In the genomic region with DNA sequence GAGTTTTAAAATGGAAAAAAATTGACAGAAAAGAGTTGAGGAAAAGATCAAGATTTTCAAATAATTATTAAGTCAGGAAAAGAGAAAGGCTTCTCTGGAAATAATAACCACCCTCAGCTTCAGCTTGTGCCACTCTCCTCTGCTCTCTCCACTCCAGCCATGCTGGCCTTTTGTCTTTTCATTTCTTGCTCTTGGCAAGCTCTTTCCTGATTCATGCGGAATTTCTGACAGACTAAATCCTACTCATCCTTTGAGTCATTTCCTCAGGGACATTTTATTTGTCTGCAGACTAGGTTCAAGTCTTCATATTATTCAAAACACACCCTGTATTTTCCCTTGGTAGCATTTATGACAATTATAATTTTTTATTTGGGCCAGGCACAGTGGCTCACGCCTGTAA, we compare ENCODE assay signal across 13 cellular contexts. TPM values are rescaled to one million over a fixed set of nuclear protein-coding genes. Genes with fewer than 3 reads are reported as not detected.
DNase-seq lines count a peak whose midpoint lies in the region; ATAC-seq, FAIRE-seq and TF ChIP-seq lines count a peak whose summit lies in the region.
"Had no signal": no experiment of that assay in that cellular context is flagged by ENCODE, and none has a peak within 500 bp of the region (broad histone marks: within the 10 kb centered on the region; RNA-seq: fewer than 3 reads in every experiment).

No MANE protein-coding gene starts in this region.

- H2AFZ ChIP-seq in astrocyte (ENCODE audit: low read depth, low read length), result no peak overlapping the region

- TF ChIP-seq POLR2A in gastroesophageal sphincter (IDR thresholded peaks at IDR 0.05) (no peak), thyroid gland (IDR thresholded peaks at IDR 0.05) (no peak)

- H3K36me3 Mint-ChIP-seq in astrocyte (ENCODE audit: low read depth, unreplicated experiment), result no peaks in the 10 kb centered on the region

- H3K79me2 ChIP-seq in astrocyte (ENCODE audit: insufficient read depth, low read length), result no peaks in the 10 kb centered on the region

- peak overlapping the region; percentile 62 for H3K9ac ChIP-seq in astrocyte (ENCODE audit: low read length)

- TF ChIP-seq EP300 in gastroesophageal sphincter (IDR thresholded peaks at IDR 0.05), result no peak

- intact Hi-C loops in thyroid gland (cut with DNase I), result no loop called here

- FAIRE-seq in astrocyte (lab: Jason Lieb, UNC), result peak; percentile 70
- FAIRE-seq: G401.6 had no signal

- H3K9me3 ChIP-seq in astrocyte (ENCODE audit: insufficient read depth, low read depth, low read length) (no peaks in the 10 kb centered on the region), gastroesophageal sphincter (peaks cover 0 to 23% (median 0%) of the 10 kb centered on the region in 3 donors), thyroid gland (no peaks in the 10 kb centered on the region)

- H3K36me3 ChIP-seq in astrocyte (ENCODE audit: insufficient read depth, low read length) (no peaks in the 10 kb centered on the region), gastroesophageal sphincter (no peaks in the 10 kb centered on the region), thyroid gland (no peaks in the 10 kb centered on the region)
- H3K36me3 ChIP-seq: heart left ventricle, thoracic aorta had no signal

- no peaks in the 10 kb centered on the region for H4K20me1 ChIP-seq in astrocyte (ENCODE audit: insufficient read depth, low read length)

- H3K27me3 ChIP-seq in astrocyte (ENCODE audit: insufficient read depth, low read length), result no peaks in the 10 kb centered on the region
- no peaks in the 10 kb centered on the region for H3K27me3 ChIP-seq in gastroesophageal sphincter
- H3K27me3 ChIP-seq in thyroid gland, result no peaks in the 10 kb centered on the region
- H3K27me3 ChIP-seq: heart left ventricle had no signal

- peak overlapping the region; percentile 87 for H3K27ac Mint-ChIP-seq in astrocyte (ENCODE audit: unreplicated experiment)
- H3K27ac Mint-ChIP-seq: activated CD4-positive, alpha-beta memory T cell treated with anti-CD3 and anti-CD28 coated beads, Interleukin-2, amount 10 ng/mL, durations not matched to agents 7 days and 5 days had no signal

- H3K27me3 Mint-ChIP-seq in astrocyte (ENCODE audit: low read depth, unreplicated experiment), result no peaks in the 10 kb centered on the region

- H3K4me3 ChIP-seq in astrocyte (ENCODE audit: insufficient read depth, low read depth, low read length) (no peak overlapping the region), gastroesophageal sphincter (no peak overlapping the region), thyroid gland (replicated peaks in 1 of 3) (no peak overlapping the region)
- H3K4me3 ChIP-seq: heart left ventricle, thoracic aorta had no signal

- peaks cover 15% of the 10 kb centered on the region for H3K9me3 Mint-ChIP-seq in astrocyte (ENCODE audit: unreplicated experiment)

- H3K4me3 Mint-ChIP-seq in astrocyte (ENCODE audit: unreplicated experiment), result peak overlapping the region; percentile 20
- H3K4me3 Mint-ChIP-seq: activated CD4-positive, alpha-beta memory T cell treated with anti-CD3 and anti-CD28 coated beads, Interleukin-2, amount 10 ng/mL, durations not matched to agents 7 days and 5 days had no signal

- H3K27ac ChIP-seq in astrocyte (ENCODE audit: low read depth, low read length), result peak overlapping the region; percentile 88
- peak overlapping the region in 3 of 4 donors; percentile 48 to 67 (median 58) for H3K27ac ChIP-seq in gastroesophageal sphincter
- H3K27ac ChIP-seq in thyroid gland, result peak overlapping the region in 2 of 3 donors; percentile 6 to 23

- peaks cover 19% of the 10 kb centered on the region for H3K4me1 Mint-ChIP-seq in astrocyte (ENCODE audit: low read depth, unreplicated experiment)
- H3K4me1 Mint-ChIP-seq: activated CD4-positive, alpha-beta memory T cell treated with anti-CD3 and anti-CD28 coated beads, Interleukin-2, amount 10 ng/mL, durations not matched to agents 7 days and 5 days had no signal

- DNase-seq in HS-5 (ENCODE audit: low read depth), result peak; percentile 90
- DNase-seq in astrocyte (ENCODE audit: low read depth), result peak; percentile 92
- no peak for DNase-seq in thyroid gland
- no peak for DNase-seq in activated CD4-positive, alpha-beta T cell treated with anti-CD3 and anti-CD28 coated beads for 48 hours
- DNase-seq in NCI-H2081 treated with DMSO at 0.1 percent for 48 hours (lab: John Stamatoyannopoulos, UW), result no peak
- no peak for DNase-seq in GOT3 (lab: John Stamatoyannopoulos, UW)
- DNase-seq: activated CD4-positive, alpha-beta memory T cell treated with anti-CD3 and anti-CD28 coated beads, Interleukin-2, amount 10 ng/mL, durations not matched to agents 7 days and 5 days; heart left ventricle; NCI-H1930; stimulated activated CD4-positive, alpha-beta T cell treated with anti-CD3 and anti-CD28 coated beads, Interleukin-2, amount 100 ng/mL, for 48 hours had no signal

- TF ChIP-seq CTCF in astrocyte (IDR thresholded peaks at IDR 0.05; ENCODE audit: insufficient read depth, low read depth, low read length) (no peak), gastroesophageal sphincter (IDR thresholded peaks at IDR 0.05) (no peak), thyroid gland (IDR thresholded peaks at IDR 0.05) (no peak)

- peaks cover 29% of the 10 kb centered on the region for H3K4me1 ChIP-seq in astrocyte (ENCODE audit: insufficient read depth, low read length)
- peaks cover 9 to 30% (median 19%) of the 10 kb centered on the region in 3 donors for H3K4me1 ChIP-seq in gastroesophageal sphincter
- peaks cover 28 to 37% of the 10 kb centered on the region in 2 donors for H3K4me1 ChIP-seq in thyroid gland

- 0 to 9% methylated on average over 1 to 2 of the region's 2 CpGs for WGBS in gastroesophageal sphincter (ENCODE audit: low coverage in 1 of 2), 2 donors
- 58 to 62% methylated on average over 2 of the region's 2 CpGs for WGBS in thyroid gland, 2 donors

- H3K4me2 ChIP-seq in astrocyte (ENCODE audit: low read length), result peak overlapping the region; percentile 50

- ATAC-seq in gastroesophageal sphincter, result peak; percentile 59

RNA-seq across cellular contexts. Expression of a gene that starts 7.7 kb away (rescaled TPM):
- total RNA-seq in astrocyte (3.3 and 5.0 TPM in 2 replicates), gastroesophageal sphincter (1 to 10 TPM in 1 of 4 donors, under 1 TPM in 2, not detected in 1; 0.69 to 2.9 (median 0.94) TPM), thyroid gland (1 to 10 TPM; 1.6 to 4.3 (median 2.7) TPM)
- total RNA-seq: activated CD4-positive, alpha-beta memory T cell treated with anti-CD3 and anti-CD28 coated beads, Interleukin-2, amount 10 ng/mL, durations not matched to agents 7 days and 5 days had no signal

Comparison
In these comparisons a context has a peak if more than half of its experiments do, and no peak if none do; other contexts are left out.
1. DNase-seq: peak in HS-5 (single experiment) and astrocyte (single experiment); none in thyroid gland (0 of 2), activated CD4-positive, alpha-beta T cell treated with anti-CD3 and anti-CD28 coated beads for 48 hours (single experiment), NCI-H2081 treated with DMSO at 0.1 percent for 48 hours (single experiment) and GOT3 (single experiment).
2. H3K27ac ChIP-seq: peak in every context shown above with its lines; median percentile 88 in astrocyte; 58 in gastroesophageal sphincter; 14 in thyroid gland.